Comparison of ENCODE assay signal across 9 cellular contexts in genomic region chr2:179936654-179937053, GRCh38.
DNase-seq lines count a peak whose midpoint lies in the region; ATAC-seq and TF ChIP-seq lines count a peak whose summit lies in the region.
"Had no signal": no experiment of that assay in that cellular context is flagged by ENCODE, and none has a peak within 500 bp of the region (broad histone marks: within the 10 kb centered on the region; RNA-seq: fewer than 3 reads in every experiment).

No MANE protein-coding gene starts in this region.

- peak; percentile 43 for DNase-seq in activated CD8-positive, alpha-beta memory T cell treated with anti-CD3 and anti-CD28 coated beads, Interleukin-2, amount 10 ng/mL, durations not matched to agents 7 days and 5 days
- DNase-seq in activated CD8-positive, alpha-beta memory T cell treated with anti-CD3 and anti-CD28 coated beads for 24 hours: no peak
- DNase-seq in adipocyte (ENCODE audit: low read depth) (peak; percentile 14), mesendoderm (peak; percentile 70), substantia nigra (lab: John Stamatoyannopoulos, UW) (no peak), KG1 (lab: John Stamatoyannopoulos, UW) (no peak)

- no peaks in the 10 kb centered on the region for H3K79me2 ChIP-seq in KMS-11 (ENCODE audit: insufficient read depth, low read depth)
- no peaks in the 10 kb centered on the region for H3K79me2 ChIP-seq in mesendoderm (ENCODE audit: control insufficient read depth, insufficient read depth, low read length)

- H3K9me3 ChIP-seq in adipocyte (ENCODE audit: control insufficient read depth, low read length): no peaks in the 10 kb centered on the region

- H3K27ac Mint-ChIP-seq in activated CD8-positive, alpha-beta memory T cell treated with anti-CD3 and anti-CD28 coated beads, Interleukin-2, amount 10 ng/mL, durations not matched to agents 7 days and 5 days: no peak overlapping the region
- H3K27ac Mint-ChIP-seq: activated naive CD4-positive, alpha-beta T cell treated with anti-CD3 and anti-CD28 coated beads, Interleukin-2, amount 50 U/mL, for 72 hours had no signal

- no peaks in the 10 kb centered on the region for H3K27me3 ChIP-seq in KMS-11 (ENCODE audit: insufficient read depth, low read depth)
- no peaks in the 10 kb centered on the region for H3K27me3 ChIP-seq in adipocyte (replicated peaks; ENCODE audit: control insufficient read depth, insufficient read depth, low read length)
- no peaks in the 10 kb centered on the region for H3K27me3 ChIP-seq in mesendoderm (ENCODE audit: insufficient read depth, low read length, poor library complexity)

- no peaks in the 10 kb centered on the region for H3K4me1 Mint-ChIP-seq in activated CD8-positive, alpha-beta memory T cell treated with anti-CD3 and anti-CD28 coated beads, Interleukin-2, amount 10 ng/mL, durations not matched to agents 7 days and 5 days

- H2BK5ac ChIP-seq in mesendoderm (ENCODE audit: low read length): no peak overlapping the region

- peak; percentile 68 for TF ChIP-seq CTCF in KMS-11 (conservative IDR thresholded peaks at IDR 0.05; ENCODE audit: low read depth, low read length)

- no peak overlapping the region for H3K23ac ChIP-seq in mesendoderm (ENCODE audit: low read length)

- no peaks in the 10 kb centered on the region for H3K36me3 Mint-ChIP-seq in activated CD8-positive, alpha-beta memory T cell treated with anti-CD3 and anti-CD28 coated beads, Interleukin-2, amount 10 ng/mL, durations not matched to agents 7 days and 5 days

- H2AK5ac ChIP-seq in mesendoderm (ENCODE audit: low read length): no peak overlapping the region

- no CpG with 5 or more reads among the region's 3 CpGs for WGBS in mesendoderm (ENCODE audit: extremely low coverage, insufficient coverage, low lambda C conversion rate)

- H3K36me3 ChIP-seq in KMS-11 (ENCODE audit: insufficient read depth) (no peaks in the 10 kb centered on the region), adipocyte (ENCODE audit: control insufficient read depth, insufficient read depth, low read length, severe bottlenecking) (peaks cover 6% of the 10 kb centered on the region), mesendoderm (ENCODE audit: control insufficient read depth, insufficient read depth, low read length) (no peaks in the 10 kb centered on the region)

- H3K4me3 Mint-ChIP-seq in activated CD8-positive, alpha-beta memory T cell treated with anti-CD3 and anti-CD28 coated beads, Interleukin-2, amount 10 ng/mL, durations not matched to agents 7 days and 5 days: no peak overlapping the region

- no peaks in the 10 kb centered on the region for H3K79me1 ChIP-seq in mesendoderm (ENCODE audit: low read length)

- no peak overlapping the region for H3K27ac ChIP-seq in KMS-11
- H3K27ac ChIP-seq in mesendoderm (ENCODE audit: low read depth, low read length): no peak overlapping the region
- H3K27ac ChIP-seq in substantia nigra (ENCODE audit: low read depth, low read length, poor library complexity, severe bottlenecking): no peak overlapping the region

- H4K20me1 ChIP-seq in KMS-11 (ENCODE audit: insufficient read depth): no peaks in the 10 kb centered on the region

- H3K56ac ChIP-seq in mesendoderm (ENCODE audit: low read length): no peak overlapping the region

- no peaks in the 10 kb centered on the region for H3K27me3 Mint-ChIP-seq in activated CD8-positive, alpha-beta memory T cell treated with anti-CD3 and anti-CD28 coated beads, Interleukin-2, amount 10 ng/mL, durations not matched to agents 7 days and 5 days

- H4K5ac ChIP-seq in mesendoderm (ENCODE audit: low read length): no peak overlapping the region

- CTCF ChIA-PET in activated CD8-positive, alpha-beta memory T cell treated with anti-CD3 and anti-CD28 coated beads, Interleukin-2, amount 10 ng/mL, durations not matched to agents 7 days and 5 days (lab: Charles Lee): interaction anchor here (1.6 kb wide), 1 partner anchor 14 kb away, joined by 5 read pairs; no protein-coding TSS in a partner anchor

- H3K9ac ChIP-seq in KMS-11 (no peak overlapping the region), adipocyte (ENCODE audit: low read length) (no peak overlapping the region), mesendoderm (ENCODE audit: low read length) (no peak overlapping the region)

- H2BK15ac ChIP-seq in mesendoderm (replicated peaks; ENCODE audit: low read depth): no peak overlapping the region

- H3K4me1 ChIP-seq in KMS-11 (ENCODE audit: low read depth, poor library complexity, severe bottlenecking) (no peaks in the 10 kb centered on the region), adipocyte (ENCODE audit: control insufficient read depth, insufficient read depth, low read length) (peaks cover 8% of the 10 kb centered on the region), mesendoderm (ENCODE audit: control insufficient read depth, low read depth, low read length) (no peaks in the 10 kb centered on the region)

- H3K4me2 ChIP-seq in KMS-11 (no peak overlapping the region), mesendoderm (ENCODE audit: low read length) (no peak overlapping the region)

- H3K9me3 Mint-ChIP-seq in activated CD8-positive, alpha-beta memory T cell treated with anti-CD3 and anti-CD28 coated beads, Interleukin-2, amount 10 ng/mL, durations not matched to agents 7 days and 5 days (ENCODE audit: low read depth): no peaks in the 10 kb centered on the region

- H3K4me3 ChIP-seq in KMS-11 (IDR thresholded peaks at IDR 0.05; ENCODE audit: insufficient read depth, low read depth, low read length) (no peak overlapping the region), adipocyte (ENCODE audit: low read length) (no peak overlapping the region), mesendoderm (ENCODE audit: low read length) (no peak overlapping the region)

- H4K8ac ChIP-seq in mesendoderm (ENCODE audit: low read depth, low read length): no peak overlapping the region

- H2AFZ ChIP-seq in KMS-11 (ENCODE audit: low read depth): no peak overlapping the region

- H3K18ac ChIP-seq in mesendoderm (ENCODE audit: low read length): no peak overlapping the region

- ATAC-seq in activated CD8-positive, alpha-beta memory T cell treated with anti-CD3 and anti-CD28 coated beads, Interleukin-2, amount 10 ng/mL, durations not matched to agents 7 days and 5 days: peak; percentile 42
- ATAC-seq in GM21381 (IDR thresholded peaks at IDR 0.05; ENCODE audit: unreplicated experiment): no peak

- H3K4ac ChIP-seq in mesendoderm (ENCODE audit: low read depth, low read length): no peak overlapping the region

- no peak overlapping the region for H2BK120ac ChIP-seq in mesendoderm (ENCODE audit: low read depth, low read length)

Comparison
In these comparisons a context has a peak if more than half of its experiments do, and no peak if none do; other contexts are left out.
1. DNase-seq: peak in activated CD8-positive, alpha-beta memory T cell treated with anti-CD3 and anti-CD28 coated beads, Interleukin-2, amount 10 ng/mL, durations not matched to agents 7 days and 5 days (single experiment), adipocyte (single experiment) and mesendoderm (single experiment); none in activated CD8-positive, alpha-beta memory T cell treated with anti-CD3 and anti-CD28 coated beads for 24 hours (single experiment), substantia nigra (0 of 49) and KG1 (single experiment).